In the genomic region with DNA sequence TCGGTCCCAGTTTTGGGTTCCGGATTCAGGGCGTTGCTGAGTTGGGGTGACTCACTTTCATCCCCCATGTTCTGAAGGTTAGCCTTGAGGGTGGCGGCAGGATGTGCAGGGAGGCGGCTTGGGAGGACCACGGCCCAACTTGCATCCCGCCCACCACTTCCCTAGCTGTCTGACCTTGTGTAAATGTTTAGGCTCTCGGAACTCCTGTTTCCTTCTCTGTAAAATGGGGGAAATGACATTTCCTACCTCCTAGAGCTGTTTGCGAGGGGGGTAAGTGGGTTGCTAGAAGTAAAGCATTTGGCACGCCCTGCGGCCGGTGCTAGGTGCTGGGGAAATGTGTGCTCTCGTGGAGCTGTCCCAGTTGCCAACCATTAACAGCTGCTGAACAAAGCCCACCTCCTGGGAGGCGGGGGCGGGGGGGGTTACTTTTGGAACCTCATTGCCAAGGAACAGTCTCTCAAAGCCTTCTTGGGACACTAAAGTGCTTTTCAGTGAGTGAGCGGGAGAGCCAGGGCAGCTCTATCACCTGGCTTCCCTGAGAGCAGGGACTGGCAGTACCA, we compare ENCODE assay signal across 9 cellular contexts. TPM values are rescaled to one million over a fixed set of nuclear protein-coding genes. Genes with fewer than 3 reads are reported as not detected.
A peak's percentile ranks its signal among the peaks of the same experiment; 100 is the strongest.
DNase-seq lines count a peak whose midpoint lies in the region; ATAC-seq and TF ChIP-seq lines count a peak whose summit lies in the region.
"Had no signal": no experiment of that assay in that cellular context is flagged by ENCODE, and none has a peak within 500 bp of the region (broad histone marks: within the 10 kb centered on the region; RNA-seq: fewer than 3 reads in every experiment).

No MANE protein-coding gene starts in this region.

- no peak overlapping the region for H2AFZ ChIP-seq in Karpas-422 (ENCODE audit: low read length)

- H3K36me3 ChIP-seq in heart left ventricle (peaks cover 0 to 45% (median 36%) of the 10 kb centered on the region in 9 donors), mucosa of rectum (ENCODE audit: control insufficient read depth in 2 of 2, insufficient read depth in 2 of 2, low read length in 2 of 2) (peaks cover 34 to 35% of the 10 kb centered on the region in 2 donors), uterus (no peaks in the 10 kb centered on the region), Karpas-422 (ENCODE audit: insufficient read depth, low read length) (no peaks in the 10 kb centered on the region)

- H3K4me3 ChIP-seq in heart left ventricle: peak overlapping the region in 9 of 12 donors; percentile 52 to 67 (median 60)
- peak overlapping the region; percentile 67 to 77 for H3K4me3 ChIP-seq in mucosa of rectum (ENCODE audit: low read length in 2 of 2)
- peak overlapping the region; percentile 41 to 45 for H3K4me3 ChIP-seq in uterus
- H3K4me3 ChIP-seq in Karpas-422 (ENCODE audit: low read length): no peak overlapping the region

- H3K9ac ChIP-seq in mucosa of rectum (ENCODE audit: low read depth in 1 of 2, low read length in 2 of 2) (peak overlapping the region; percentile 72 to 87), Karpas-422 (ENCODE audit: low read length) (no peak overlapping the region)

- no peak for TF ChIP-seq POLR2A in heart left ventricle (IDR thresholded peaks at IDR 0.05)
- TF ChIP-seq POLR2A in uterus (IDR thresholded peaks at IDR 0.05): no peak

- H3K27ac ChIP-seq in heart left ventricle (peak overlapping the region; percentile 85 to 96 (median 93)), mucosa of rectum (ENCODE audit: low read depth in 2 of 2, low read length in 2 of 2) (peak overlapping the region; percentile 94 to 95), uterus (peak overlapping the region; percentile 91 to 95), Karpas-422 (ENCODE audit: low read length) (no peak overlapping the region)

- H3K4me1 ChIP-seq in heart left ventricle (peaks cover 13 to 89% (median 56%) of the 10 kb centered on the region in 12 donors), mucosa of rectum (ENCODE audit: control insufficient read depth in 2 of 2, insufficient read depth in 2 of 2, low read length in 2 of 2) (peaks cover 47% of the 10 kb centered on the region in 2 donors), uterus (peaks cover 33 to 53% of the 10 kb centered on the region in 2 donors), Karpas-422 (ENCODE audit: low read length) (peaks cover 20% of the 10 kb centered on the region)

- H3K9me2 ChIP-seq in Karpas-422 (replicated peaks; ENCODE audit: insufficient read depth, low read length): no peaks in the 10 kb centered on the region

- ATAC-seq in heart left ventricle (peak in 3 of 4 donors; percentile 4 to 44 (median 5)), left ventricle myocardium superior (no peak), HG02885 (IDR thresholded peaks at IDR 0.05; ENCODE audit: poor library complexity, unreplicated experiment) (no peak)

- WGBS in heart left ventricle, 4 donors: 56 to 76% (median 66%) methylated on average over 12 to 16 of the region's 16 CpGs

- peaks cover 6% of the 10 kb centered on the region; the same call in 1 of the 2 replicates for H4K20me1 ChIP-seq in Karpas-422 (ENCODE audit: insufficient read depth, low read depth, low read length)

- DNase-seq in heart left ventricle: peak in 4 of 5 donors; percentile 54 to 73 (median 61)
- DNase-seq in left ventricle myocardium superior: no peak
- DNase-seq in dermis microvascular lymphatic vessel endothelial cell (ENCODE audit: low read depth in 2 of 2): peak; percentile 55 to 58
- peak in 1 of 2 donors; percentile 59 for DNase-seq in uterus
- DNase-seq in OCI-M1 (lab: John Stamatoyannopoulos, UW): no peak
- no peak for DNase-seq in Karpas-422
- DNase-seq: BE2C had no signal

- no peaks in the 10 kb centered on the region for H3K9me3 ChIP-seq in heart left ventricle
- H3K9me3 ChIP-seq in mucosa of rectum (ENCODE audit: control insufficient read depth in 2 of 2, low read length in 2 of 2): no peaks in the 10 kb centered on the region
- H3K9me3 ChIP-seq in uterus: no peaks in the 10 kb centered on the region
- no peaks in the 10 kb centered on the region for H3K9me3 ChIP-seq in Karpas-422 (ENCODE audit: low read length)
- H3K9me3 ChIP-seq: BE2C had no signal

- H3K4me2 ChIP-seq in Karpas-422 (ENCODE audit: low read depth, low read length, poor library complexity, severe bottlenecking): no peak overlapping the region

- TF ChIP-seq CTCF in heart left ventricle (IDR thresholded peaks at IDR 0.05) (no peak), uterus (IDR thresholded peaks at IDR 0.05) (no peak)

- intact Hi-C loops in heart left ventricle (cut with DNase I): loop anchor here in 1 of 10 donors (2.0 kb wide), 1 partner anchor 27 kb away; a partner anchor contains a TSS
- intact Hi-C loops in left ventricle myocardium superior (cut with micrococcal nuclease): no loop called here
- intact Hi-C loops in uterus (cut with DNase I; ENCODE audit: low total_unique reads): no loop called here

- H3K27me3 ChIP-seq in heart left ventricle: no peaks in the 10 kb centered on the region
- H3K27me3 ChIP-seq in mucosa of rectum (ENCODE audit: control insufficient read depth in 2 of 2, insufficient read depth in 2 of 2, low read length in 2 of 2): no peaks in the 10 kb centered on the region
- no peaks in the 10 kb centered on the region for H3K27me3 ChIP-seq in uterus
- no peaks in the 10 kb centered on the region for H3K27me3 ChIP-seq in Karpas-422 (ENCODE audit: low read length)
- H3K27me3 ChIP-seq: BE2C had no signal

- peaks cover 37% of the 10 kb centered on the region for H3K79me2 ChIP-seq in Karpas-422 (ENCODE audit: low read length)

RNA-seq across cellular contexts. Expression of a gene that starts 27.5 kb away (rescaled TPM):
- 100 to 1,000 TPM; 116 to 166 (median 139) TPM for total RNA-seq in heart left ventricle
- 100 to 1,000 TPM; 143 to 179 TPM for polyA plus RNA-seq in heart left ventricle
- total RNA-seq in left ventricle myocardium superior: 157 TPM
- total RNA-seq in dermis microvascular lymphatic vessel endothelial cell: 67.3 and 73.2 TPM in 2 replicates
- 100 to 1,000 TPM in 1 of 4 donors, 10 to 100 TPM in 3; 21.5 to 173 (median 64.2) TPM for total RNA-seq in uterus
- 68.4 and 114 TPM in 2 replicates for total RNA-seq in Karpas-422 (2014; rRNA removed; shearing (Covaris generic); ENCODE audit: low replicate concordance)

RNA-seq across cellular contexts. Expression of a gene that starts 32.0 kb away (rescaled TPM):
- total RNA-seq in heart left ventricle (10 to 100 TPM in 3 of 9 donors, 1 to 10 TPM in 6; 3.2 to 15.1 (median 6.7) TPM), left ventricle myocardium superior (4.8 TPM), dermis microvascular lymphatic vessel endothelial cell (25.8 and 45.6 TPM in 2 replicates), uterus (10 to 100 TPM; 14.3 to 49.7 (median 49.0) TPM)
- polyA plus RNA-seq in heart left ventricle: 1 to 10 TPM; 1.7 to 8.8 TPM
- 4.1 and 12.7 TPM in 2 replicates for total RNA-seq in Karpas-422 (2014; rRNA removed; shearing (Covaris generic); ENCODE audit: low replicate concordance)

RNA-seq across cellular contexts. Expression of a gene that starts 32.9 kb away (rescaled TPM):
- total RNA-seq in heart left ventricle (1 to 10 TPM; 3.5 to 8.9 (median 7.2) TPM), left ventricle myocardium superior (4.7 TPM), dermis microvascular lymphatic vessel endothelial cell (9.1 and 10.2 TPM in 2 replicates), uterus (10 to 100 TPM in 2 of 4 donors, 1 to 10 TPM in 2; 3.8 to 27.4 (median 10.6) TPM)
- polyA plus RNA-seq in heart left ventricle: 1 to 10 TPM; 4.0 to 5.0 TPM
- total RNA-seq in Karpas-422 (2014; rRNA removed; shearing (Covaris generic); ENCODE audit: low replicate concordance): 7.3 and 13.9 TPM in 2 replicates

RNA-seq across cellular contexts. Expression of a gene that starts 49.2 kb away (rescaled TPM):
- total RNA-seq in heart left ventricle (1 to 10 TPM in 1 of 9 donors, not detected in 8; 5.8 TPM), left ventricle myocardium superior (0.32 TPM), dermis microvascular lymphatic vessel endothelial cell (not detected in 2 replicates), uterus (1 to 10 TPM in 1 of 4 donors, under 1 TPM in 1, not detected in 2; 0.98 to 2.6 TPM)
- polyA plus RNA-seq in heart left ventricle: 1 to 10 TPM in 1 of 2 donors, not detected in 1; 1.1 TPM
- total RNA-seq in Karpas-422 (2014; rRNA removed; shearing (Covaris generic); ENCODE audit: low replicate concordance): not detected in 2 replicates

Comparison
In these comparisons a context has a peak if more than half of its experiments do, and no peak if none do; other contexts are left out.
1. ATAC-seq: peak in heart left ventricle (3 of 4); none in left ventricle myocardium superior (single experiment) and HG02885 (single experiment).
2. DNase-seq: peak in heart left ventricle (4 of 5) and dermis microvascular lymphatic vessel endothelial cell (2 of 2); none in left ventricle myocardium superior (single experiment), OCI-M1 (single experiment) and Karpas-422 (single experiment).